Comparison of ENCODE assay signal across 1 cellular context in genomic region chr5:178201221-178201926, GRCh38.
TF ChIP-seq lines count a peak whose summit lies in the region.

No MANE protein-coding gene starts in this region.

TF ChIP-seq in IMR-90, 13 proteins besides CTCF, POLR2A, EP300 and RAD21:
- TF ChIP-seq CEBPB (IDR thresholded peaks at IDR 0.05; ENCODE audit: low read depth, low read length), result no peak
- TF ChIP-seq RFX5 (IDR thresholded peaks at IDR 0.05; ENCODE audit: low read depth, low read length), result no peak
- TF ChIP-seq BHLHE40 (IDR thresholded peaks at IDR 0.05; ENCODE audit: low read depth, low read length), result no peak
- no peak for TF ChIP-seq SMC3 (IDR thresholded peaks at IDR 0.05; ENCODE audit: low read depth, low read length)
- TF ChIP-seq USF2 (IDR thresholded peaks at IDR 0.05; ENCODE audit: low read depth, low read length), result no peak
- no peak for TF ChIP-seq RCOR1 (IDR thresholded peaks at IDR 0.05; ENCODE audit: insufficient replicate concordance, low read length)
TF ChIP-seq in IMR-90: peak in this region for 0.
